Comparison of ENCODE assay signal across 6 cellular contexts in genomic region chrX:48956728-48957414, GRCh38. TPM values are rescaled to one million over a fixed set of nuclear protein-coding genes. Genes with fewer than 3 reads are reported as not detected.
DNase-seq lines count a peak whose midpoint lies in the region; ATAC-seq and TF ChIP-seq lines count a peak whose summit lies in the region.

No MANE protein-coding gene starts in this region.

- intact Hi-C loops in activated CD4-positive, alpha-beta T cell treated with anti-CD3 and anti-CD28 coated beads, Interleukin-2, amount 10 ng/mL, durations not matched to agents 24 days and 14 days (cut with micrococcal nuclease), result loop anchor here (5.0 kb wide), 3 partner anchors 60 to 220 kb away; partner anchors contain the start of genes HDAC6, PQBP1 and TIMM17B
- intact Hi-C loops in heart left ventricle (cut with DNase I), result loop anchor here in 5 of 10 donors (5.0 to 10.0 kb wide), 4 partner anchors 45 to 148 kb away; partner anchors contain the start of genes TFE3 (in 4 of the 5) and GRIPAP1 (in 1 of the 5)

- H3K36me3 Mint-ChIP-seq in activated CD4-positive, alpha-beta T cell treated with anti-CD3 and anti-CD28 coated beads, Interleukin-2, amount 10 ng/mL, durations not matched to agents 24 days and 14 days (ENCODE audit: low read depth), result peaks cover 29% of the 10 kb centered on the region
- peaks cover 6 to 19% of the 10 kb centered on the region in 2 donors for H3K36me3 Mint-ChIP-seq in stimulated activated naive B cell treated with anti-CD40 and anti-IgM and Interleukin-4, amounts not matched to agents 10 μg/mL and 1 μg/mL and 100 μg/mL, for 72 hours

- H3K27me3 Mint-ChIP-seq in activated CD4-positive, alpha-beta T cell treated with anti-CD3 and anti-CD28 coated beads, Interleukin-2, amount 10 ng/mL, durations not matched to agents 24 days and 14 days, result no peaks in the 10 kb centered on the region
- no peaks in the 10 kb centered on the region for H3K27me3 Mint-ChIP-seq in stimulated activated naive B cell treated with anti-CD40 and anti-IgM and Interleukin-4, amounts not matched to agents 10 μg/mL and 1 μg/mL and 100 μg/mL, for 72 hours

- 1 to 44% (median 19%) methylated on average over 32 to 61 of the region's 61 CpGs for WGBS in heart left ventricle, 4 donors

- H3K27ac Mint-ChIP-seq in activated CD4-positive, alpha-beta T cell treated with anti-CD3 and anti-CD28 coated beads, Interleukin-2, amount 10 ng/mL, durations not matched to agents 24 days and 14 days, result peak overlapping the region; percentile 90
- peak overlapping the region; percentile 89 for H3K27ac Mint-ChIP-seq in stimulated activated naive B cell treated with anti-CD40 and anti-IgM and Interleukin-4, amounts not matched to agents 10 μg/mL and 1 μg/mL and 100 μg/mL, for 72 hours

- peaks cover 0 to 13% (median 0%) of the 10 kb centered on the region in 9 donors for H3K36me3 ChIP-seq in heart left ventricle

- H3K9me3 Mint-ChIP-seq in activated CD4-positive, alpha-beta T cell treated with anti-CD3 and anti-CD28 coated beads, Interleukin-2, amount 10 ng/mL, durations not matched to agents 24 days and 14 days, result no peaks in the 10 kb centered on the region
- no peaks in the 10 kb centered on the region for H3K9me3 Mint-ChIP-seq in stimulated activated naive B cell treated with anti-CD40 and anti-IgM and Interleukin-4, amounts not matched to agents 10 μg/mL and 1 μg/mL and 100 μg/mL, for 72 hours

- peaks cover 0 to 5% (median 0%) of the 10 kb centered on the region in 12 donors for H3K9me3 ChIP-seq in heart left ventricle

- H3K27me3 ChIP-seq in heart left ventricle, result no peaks in the 10 kb centered on the region

- H3K4me1 Mint-ChIP-seq in activated CD4-positive, alpha-beta T cell treated with anti-CD3 and anti-CD28 coated beads, Interleukin-2, amount 10 ng/mL, durations not matched to agents 24 days and 14 days, result peaks cover 36% of the 10 kb centered on the region
- H3K4me1 Mint-ChIP-seq in stimulated activated naive B cell treated with anti-CD40 and anti-IgM and Interleukin-4, amounts not matched to agents 10 μg/mL and 1 μg/mL and 100 μg/mL, for 72 hours, result peaks cover 25 to 55% of the 10 kb centered on the region in 2 donors

- peak; percentile 81 for DNase-seq in activated CD4-positive, alpha-beta T cell treated with anti-CD3 and anti-CD28 coated beads, Interleukin-2, amount 10 ng/mL, durations not matched to agents 24 days and 14 days
- peak in 3 of 5 donors; percentile 17 to 33 (median 21) for DNase-seq in heart left ventricle
- peak; percentile 49 for DNase-seq in stimulated activated naive B cell treated with anti-CD40 and anti-IgM and Interleukin-4, amounts not matched to agents 10 μg/mL and 1 μg/mL and 100 μg/mL, for 72 hours
- no peak for DNase-seq in SK-N-DZ (ENCODE audit: low spot score)
- no peak for DNase-seq in putamen (ENCODE audit: low spot score)

- no peak for TF ChIP-seq POLR2A in heart left ventricle (IDR thresholded peaks at IDR 0.05)

- H3K4me3 ChIP-seq in heart left ventricle, result peak overlapping the region; percentile 49 to 87 (median 71)

- H3K4me1 ChIP-seq in heart left ventricle, result peaks cover 0 to 51% (median 23%) of the 10 kb centered on the region in 12 donors

- TF ChIP-seq CTCF in heart left ventricle (IDR thresholded peaks at IDR 0.05), result no peak

- peak; percentile 1 for ATAC-seq in GM21381 (IDR thresholded peaks at IDR 0.05; ENCODE audit: unreplicated experiment)
- no peak for ATAC-seq in heart left ventricle
- peak; percentile 33 to 38 for ATAC-seq in stimulated activated naive B cell treated with anti-CD40 and anti-IgM and Interleukin-4, amounts not matched to agents 10 μg/mL and 1 μg/mL and 100 μg/mL, for 72 hours (replicated peaks)

- peak overlapping the region; percentile 86 for H3K4me3 Mint-ChIP-seq in activated CD4-positive, alpha-beta T cell treated with anti-CD3 and anti-CD28 coated beads, Interleukin-2, amount 10 ng/mL, durations not matched to agents 24 days and 14 days
- peak overlapping the region; percentile 83 to 88 for H3K4me3 Mint-ChIP-seq in stimulated activated naive B cell treated with anti-CD40 and anti-IgM and Interleukin-4, amounts not matched to agents 10 μg/mL and 1 μg/mL and 100 μg/mL, for 72 hours

- H3K27ac ChIP-seq in heart left ventricle, result peak overlapping the region in 11 of 12 donors; percentile 46 to 99 (median 92)

RNA-seq across cellular contexts. Expression of gene OTUD5, which starts 0.5 kb away (rescaled TPM):
- total RNA-seq in activated CD4-positive, alpha-beta T cell treated with anti-CD3 and anti-CD28 coated beads, Interleukin-2, amount 10 ng/mL, durations not matched to agents 24 days and 14 days, result 76.2 and 76.7 TPM in 2 replicates
- 10 to 100 TPM; 17.6 to 31.1 (median 24.6) TPM for total RNA-seq in heart left ventricle
- polyA plus RNA-seq in heart left ventricle, result 10 to 100 TPM; 17.2 to 32.7 TPM
- polyA plus RNA-seq in SK-N-DZ (2014; cell fraction: cytosol; rRNA removed), result 28.2 and 37.9 TPM in 2 replicates
- 51.9 and 54.4 TPM in 2 replicates for polyA plus RNA-seq in SK-N-DZ (2014; cell fraction: nucleus; rRNA removed)

RNA-seq across cellular contexts. Expression of gene KCND1, which starts 14.8 kb away (rescaled TPM):
- 2.5 and 3.5 TPM in 2 replicates for total RNA-seq in activated CD4-positive, alpha-beta T cell treated with anti-CD3 and anti-CD28 coated beads, Interleukin-2, amount 10 ng/mL, durations not matched to agents 24 days and 14 days
- total RNA-seq in heart left ventricle, result 1 to 10 TPM in 3 of 9 donors, under 1 TPM in 6; 0.09 to 1.5 (median 0.50) TPM
- under 1 TPM; 0.19 to 0.29 TPM for polyA plus RNA-seq in heart left ventricle
- 0.51 and 0.71 TPM in 2 replicates for polyA plus RNA-seq in SK-N-DZ (2014; cell fraction: cytosol; rRNA removed)
- 5.2 and 7.2 TPM in 2 replicates for polyA plus RNA-seq in SK-N-DZ (2014; cell fraction: nucleus; rRNA removed)

RNA-seq across cellular contexts. Expression of gene PIM2, which starts 38.0 kb away (rescaled TPM):
- 391 and 394 TPM in 2 replicates for total RNA-seq in activated CD4-positive, alpha-beta T cell treated with anti-CD3 and anti-CD28 coated beads, Interleukin-2, amount 10 ng/mL, durations not matched to agents 24 days and 14 days
- total RNA-seq in heart left ventricle, result 10 to 100 TPM in 2 of 9 donors, 1 to 10 TPM in 7; 2.3 to 13.3 (median 3.5) TPM
- 1 to 10 TPM; 2.0 to 5.4 TPM for polyA plus RNA-seq in heart left ventricle
- polyA plus RNA-seq in SK-N-DZ (2014; cell fraction: cytosol; rRNA removed), result 10.6 and 11.2 TPM in 2 replicates
- 6.1 and 6.7 TPM in 2 replicates for polyA plus RNA-seq in SK-N-DZ (2014; cell fraction: nucleus; rRNA removed)

RNA-seq across cellular contexts. Expression of gene GRIPAP1, which starts 45.2 kb away (rescaled TPM):
- total RNA-seq in activated CD4-positive, alpha-beta T cell treated with anti-CD3 and anti-CD28 coated beads, Interleukin-2, amount 10 ng/mL, durations not matched to agents 24 days and 14 days, result 85.7 and 87.3 TPM in 2 replicates
- 10 to 100 TPM; 11.4 to 41.6 (median 18.9) TPM for total RNA-seq in heart left ventricle
- polyA plus RNA-seq in heart left ventricle, result 10 to 100 TPM; 20.2 to 20.4 TPM
- 22.4 and 22.9 TPM in 2 replicates for polyA plus RNA-seq in SK-N-DZ (2014; cell fraction: cytosol; rRNA removed)
- 87.0 and 116 TPM in 2 replicates for polyA plus RNA-seq in SK-N-DZ (2014; cell fraction: nucleus; rRNA removed)

RNA-seq across cellular contexts. Expression of gene SLC35A2, which starts 45.4 kb away (rescaled TPM):
- total RNA-seq in activated CD4-positive, alpha-beta T cell treated with anti-CD3 and anti-CD28 coated beads, Interleukin-2, amount 10 ng/mL, durations not matched to agents 24 days and 14 days, result 19.5 and 22.8 TPM in 2 replicates
- 10 to 100 TPM; 10.5 to 23.3 (median 14.4) TPM for total RNA-seq in heart left ventricle
- polyA plus RNA-seq in heart left ventricle, result 10 to 100 TPM in 1 of 2 donors, 1 to 10 TPM in 1; 6.1 to 28.5 TPM
- polyA plus RNA-seq in SK-N-DZ (2014; cell fraction: cytosol; rRNA removed), result 11.0 and 16.5 TPM in 2 replicates
- polyA plus RNA-seq in SK-N-DZ (2014; cell fraction: nucleus; rRNA removed), result 13.2 and 21.5 TPM in 2 replicates

Comparison
In these comparisons a context has a peak if more than half of its experiments do, and no peak if none do; other contexts are left out.
1. ATAC-seq: peak in GM21381 (single experiment) and stimulated activated naive B cell treated with anti-CD40 and anti-IgM and Interleukin-4, amounts not matched to agents 10 μg/mL and 1 μg/mL and 100 μg/mL, for 72 hours (2 of 2); none in heart left ventricle (0 of 4).
2. DNase-seq: peak in activated CD4-positive, alpha-beta T cell treated with anti-CD3 and anti-CD28 coated beads, Interleukin-2, amount 10 ng/mL, durations not matched to agents 24 days and 14 days (single experiment), heart left ventricle (3 of 5) and stimulated activated naive B cell treated with anti-CD40 and anti-IgM and Interleukin-4, amounts not matched to agents 10 μg/mL and 1 μg/mL and 100 μg/mL, for 72 hours (single experiment); none in SK-N-DZ (single experiment) and putamen (single experiment).
3. RNA of gene PIM2, which starts 38.0 kb away (total RNA-seq): 391 to 394 TPM in activated CD4-positive, alpha-beta T cell treated with anti-CD3 and anti-CD28 coated beads, Interleukin-2, amount 10 ng/mL, durations not matched to agents 24 days and 14 days; 2.3 to 13.3 TPM in heart left ventricle; every median in the first group is over 10 times any median in the second.